Comparison of ENCODE assay signal across 24 cellular contexts in genomic region chr12:43750814-43751213, GRCh38.
"Had no signal": no experiment of that assay in that cellular context is flagged by ENCODE, and none has a peak within 500 bp of the region (broad histone marks: within the 10 kb centered on the region; RNA-seq: fewer than 3 reads in every experiment).

No MANE protein-coding gene starts in this region.

- H3K9me3 ChIP-seq: esophagus squamous epithelium, gastrocnemius medialis, heart right ventricle, left lung, lower lobe of right lung, mucosa of descending colon had no signal

- H3K4me3 ChIP-seq: coronary artery, dorsolateral prefrontal cortex, esophagus squamous epithelium, gastrocnemius medialis, heart right ventricle, left lung, lower lobe of right lung, mucosa of descending colon had no signal

- H3K27ac Mint-ChIP-seq: mesothelial cell of epicardium, naive B cell had no signal

- H3K27me3 Mint-ChIP-seq: naive B cell had no signal

- H3K36me3 ChIP-seq: lower lobe of right lung had no signal

- DNase-seq: dermis blood vessel endothelial cell; dorsolateral prefrontal cortex; effector CD4-positive, alpha-beta T cell; effector memory CD4-positive, alpha-beta T cell; esophagus squamous epithelium; foreskin fibroblast; foreskin melanocyte; gastrocnemius medialis; glutamatergic neuron; head of caudate nucleus; heart right ventricle; hippocampal formation; left cardiac atrium; left lung; left ventricle myocardium superior; lower lobe of right lung; mesenchymal stem cell; mucosa of descending colon; naive B cell had no signal

- H3K4me1 ChIP-seq: esophagus squamous epithelium, left lung, lower lobe of right lung had no signal

- H3K27ac ChIP-seq: coronary artery, dorsolateral prefrontal cortex, esophagus squamous epithelium, gastrocnemius medialis, heart right ventricle, left lung, lower lobe of right lung had no signal

- FAIRE-seq: endothelial cell of umbilical vein, islet of Langerhans, keratinocyte had no signal

- H3K9me3 Mint-ChIP-seq: mesothelial cell of epicardium, naive B cell had no signal

- H3K27me3 ChIP-seq: dorsolateral prefrontal cortex, esophagus squamous epithelium, gastrocnemius medialis, heart right ventricle, left lung had no signal

- ATAC-seq: gastrocnemius medialis, heart right ventricle, left cardiac atrium, left lung, left ventricle myocardium superior, lower lobe of right lung, mucosa of descending colon had no signal

- H3K4me3 Mint-ChIP-seq: mesothelial cell of epicardium, naive B cell had no signal

- H3K4me1 Mint-ChIP-seq: mesothelial cell of epicardium had no signal
